In the genomic region with DNA sequence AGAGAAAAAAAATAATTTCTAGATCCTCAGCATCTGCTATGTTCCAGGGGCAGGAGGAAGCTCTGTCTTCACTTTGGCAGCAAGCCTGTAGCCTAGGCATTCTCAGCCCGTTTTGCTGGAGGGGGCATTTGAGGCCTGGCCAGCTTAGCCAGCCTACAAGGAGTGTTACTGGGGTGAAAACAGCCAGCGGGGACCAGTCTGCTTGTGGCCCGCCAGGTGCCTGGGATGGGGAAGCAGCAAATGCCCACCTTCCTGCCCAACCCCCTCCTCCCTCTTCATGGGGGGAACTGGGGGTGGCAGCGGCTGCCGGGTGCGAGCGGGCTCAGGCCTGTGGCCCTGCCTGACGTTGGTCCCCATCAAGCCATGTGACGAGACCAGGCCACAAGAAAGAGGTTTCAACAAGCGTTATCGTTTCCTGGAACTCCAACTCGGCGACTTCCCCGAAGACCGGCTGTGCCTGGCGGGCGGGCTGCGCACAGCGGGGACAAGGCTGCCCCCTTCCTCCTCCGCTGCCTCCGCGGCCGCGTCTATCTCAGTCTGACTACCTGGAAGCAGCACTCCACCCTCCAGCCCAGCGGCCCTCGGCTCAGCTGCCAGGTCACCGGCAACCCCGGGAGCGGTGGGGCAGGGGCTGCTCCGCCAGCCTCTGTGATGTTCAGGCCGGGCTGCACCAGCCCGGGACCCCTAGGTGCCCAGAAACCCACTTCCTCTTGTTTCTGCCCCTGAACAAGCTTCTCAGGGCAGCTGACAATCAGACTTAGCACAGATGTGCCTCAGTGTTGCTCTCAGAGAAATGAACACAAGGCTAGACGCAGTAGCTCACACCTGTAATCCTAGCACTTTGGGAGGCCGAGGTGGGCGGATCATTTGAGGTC, we compare ENCODE assay signal across 8 cellular contexts. TPM values are rescaled to one million over a fixed set of nuclear protein-coding genes. Genes with fewer than 3 reads are reported as not detected.
A peak's percentile ranks its signal among the peaks of the same experiment; 100 is the strongest.
DNase-seq lines count a peak whose midpoint lies in the region; ATAC-seq and TF ChIP-seq lines count a peak whose summit lies in the region.

No MANE protein-coding gene starts in this region.

- H3K9me3 ChIP-seq in T-helper 17 cell (ENCODE audit: control insufficient read depth, low read length, poor library complexity, severe bottlenecking), result no peaks in the 10 kb centered on the region
- H3K9me3 ChIP-seq in psoas muscle, result no peaks in the 10 kb centered on the region

- H3K4me3 ChIP-seq in psoas muscle, result no peak overlapping the region

- no peaks in the 10 kb centered on the region for H3K9me3 Mint-ChIP-seq in activated naive CD8-positive, alpha-beta T cell treated with anti-CD3 and anti-CD28 coated beads for 36 hours

- intact Hi-C loops in psoas muscle (cut with DNase I), result no loop called here

- peaks cover 42% of the 10 kb centered on the region for H3K4me1 Mint-ChIP-seq in T-helper 17 cell
- H3K4me1 Mint-ChIP-seq in activated naive CD8-positive, alpha-beta T cell treated with anti-CD3 and anti-CD28 coated beads for 36 hours, result peaks cover 70% of the 10 kb centered on the region

- no peaks in the 10 kb centered on the region for H3K4me1 ChIP-seq in psoas muscle

- no peaks in the 10 kb centered on the region for H3K27me3 Mint-ChIP-seq in T-helper 17 cell
- H3K27me3 Mint-ChIP-seq in activated naive CD8-positive, alpha-beta T cell treated with anti-CD3 and anti-CD28 coated beads for 36 hours, result no peaks in the 10 kb centered on the region

- 59 to 66% (median 60%) methylated on average over 31 to 35 of the region's 35 CpGs for WGBS in psoas muscle, 3 donors

- H3K27ac ChIP-seq in psoas muscle, result no peak overlapping the region

- peak overlapping the region; percentile 99 for H3K27ac Mint-ChIP-seq in T-helper 17 cell
- peak overlapping the region; percentile 97 for H3K27ac Mint-ChIP-seq in activated naive CD8-positive, alpha-beta T cell treated with anti-CD3 and anti-CD28 coated beads for 36 hours

- peak; percentile 56 for ATAC-seq in HG02588 (IDR thresholded peaks at IDR 0.05; ENCODE audit: unreplicated experiment)
- peak; percentile 90 for ATAC-seq in T-helper 17 cell
- no peak for ATAC-seq in psoas muscle

- H3K4me3 Mint-ChIP-seq in T-helper 17 cell, result peak overlapping the region; percentile 78
- peak overlapping the region; percentile 62 for H3K4me3 Mint-ChIP-seq in activated naive CD8-positive, alpha-beta T cell treated with anti-CD3 and anti-CD28 coated beads for 36 hours

- no peak for TF ChIP-seq CTCF in psoas muscle (IDR thresholded peaks at IDR 0.05)

- H3K27me3 ChIP-seq in psoas muscle (ENCODE audit: insufficient read depth in 3 of 3, low read length in 2 of 3), result no peaks in the 10 kb centered on the region

- DNase-seq in GF-D8 (lab: John Stamatoyannopoulos, UW), result peak; percentile 96
- peak; percentile 62 to 70 (median 68) for DNase-seq in T-helper 17 cell
- DNase-seq in activated naive CD8-positive, alpha-beta T cell treated with anti-CD3 and anti-CD28 coated beads for 36 hours, result peak; percentile 94
- DNase-seq in psoas muscle, result peak; percentile 30 to 66
- DNase-seq in NAMALWA (ENCODE audit: low spot score), result no peak
- DNase-seq in occipital lobe (lab: John Stamatoyannopoulos, UW), result no peak
- DNase-seq in H4 (ENCODE audit: low spot score), result no peak

- H3K36me3 ChIP-seq in psoas muscle (ENCODE audit: insufficient read depth in 1 of 2, low read depth in 1 of 2), result no peaks in the 10 kb centered on the region

- H3K36me3 Mint-ChIP-seq in T-helper 17 cell (ENCODE audit: low read depth), result no peaks in the 10 kb centered on the region
- no peaks in the 10 kb centered on the region for H3K36me3 Mint-ChIP-seq in activated naive CD8-positive, alpha-beta T cell treated with anti-CD3 and anti-CD28 coated beads for 36 hours

RNA-seq across cellular contexts. Expression of a gene that starts 22.9 kb away (rescaled TPM):
- total RNA-seq in T-helper 17 cell (10 to 100 TPM; 42.1 to 49.5 TPM), psoas muscle (1 to 10 TPM in 2 of 4 donors, under 1 TPM in 2; 0.44 to 8.4 (median 1.5) TPM), occipital lobe (not detected)
- total RNA-seq in activated naive CD8-positive, alpha-beta T cell treated with anti-CD3 and anti-CD28 coated beads for 36 hours, result 10 to 100 TPM; 30.8 to 32.9 TPM
- polyA plus RNA-seq in psoas muscle, result 10 to 100 TPM in 1 of 3 donors, 1 to 10 TPM in 1, under 1 TPM in 1; 0.72 to 12.6 (median 2.1) TPM
- 0.39 and 1.3 TPM in 2 replicates for total RNA-seq in H4 (2014; rRNA removed; shearing (Covaris generic))

RNA-seq across cellular contexts. Expression of a gene that starts 36.0 kb away (rescaled TPM):
- total RNA-seq in T-helper 17 cell (not detected), psoas muscle (not detected), occipital lobe (not detected)
- total RNA-seq in activated naive CD8-positive, alpha-beta T cell treated with anti-CD3 and anti-CD28 coated beads for 36 hours, result not detected
- not detected for polyA plus RNA-seq in psoas muscle
- total RNA-seq in H4 (2014; rRNA removed; shearing (Covaris generic)), result not detected in 2 replicates

RNA-seq across cellular contexts. Expression of a gene that starts 40.3 kb away (rescaled TPM):
- not detected for total RNA-seq in T-helper 17 cell
- total RNA-seq in activated naive CD8-positive, alpha-beta T cell treated with anti-CD3 and anti-CD28 coated beads for 36 hours, result not detected
- not detected for total RNA-seq in psoas muscle
- not detected for polyA plus RNA-seq in psoas muscle
- total RNA-seq in occipital lobe, result not detected
- not detected in 2 replicates for total RNA-seq in H4 (2014; rRNA removed; shearing (Covaris generic))

RNA-seq across cellular contexts. Expression of a gene that starts 43.2 kb away (rescaled TPM):
- total RNA-seq in T-helper 17 cell (not detected), psoas muscle (not detected), occipital lobe (not detected)
- not detected for total RNA-seq in activated naive CD8-positive, alpha-beta T cell treated with anti-CD3 and anti-CD28 coated beads for 36 hours
- not detected for polyA plus RNA-seq in psoas muscle
- not detected in 2 replicates for total RNA-seq in H4 (2014; rRNA removed; shearing (Covaris generic))

RNA-seq across cellular contexts. Expression of a gene that starts 48.0 kb away (rescaled TPM):
- not detected for total RNA-seq in T-helper 17 cell
- total RNA-seq in activated naive CD8-positive, alpha-beta T cell treated with anti-CD3 and anti-CD28 coated beads for 36 hours, result not detected
- not detected for total RNA-seq in psoas muscle
- not detected for polyA plus RNA-seq in psoas muscle
- total RNA-seq in occipital lobe, result not detected
- total RNA-seq in H4 (2014; rRNA removed; shearing (Covaris generic)), result not detected in 2 replicates

Comparison
In these comparisons a context has a peak if more than half of its experiments do, and no peak if none do; other contexts are left out.
1. DNase-seq: peak in GF-D8 (single experiment), T-helper 17 cell (3 of 3), activated naive CD8-positive, alpha-beta T cell treated with anti-CD3 and anti-CD28 coated beads for 36 hours (single experiment) and psoas muscle (2 of 2); none in NAMALWA (single experiment), occipital lobe (single experiment) and H4 (single experiment).
2. ATAC-seq: peak in HG02588 (single experiment) and T-helper 17 cell (single experiment); none in psoas muscle (0 of 4).